Comparison of ENCODE assay signal across 25 cellular contexts in genomic region chr16:66824006-66824405, GRCh38. TPM values are rescaled to one million over a fixed set of nuclear protein-coding genes. Genes with fewer than 3 reads are reported as not detected.
"Had no signal": no experiment of that assay in that cellular context is flagged by ENCODE, and none has a peak within 500 bp of the region (broad histone marks: within the 10 kb centered on the region; RNA-seq: fewer than 3 reads in every experiment).

No MANE protein-coding gene starts in this region.

- FAIRE-seq: pancreas had no signal

- H3K27me3 ChIP-seq: brain microvascular endothelial cell, colonic mucosa, heart right ventricle, neutrophil, pancreas, right lobe of liver, upper lobe of right lung had no signal

- H3K27ac Mint-ChIP-seq: activated CD8-positive, alpha-beta T cell treated with anti-CD3 and anti-CD28 coated beads, Interleukin-2, amount 10 ng/mL, durations not matched to agents 7 days and 5 days; activated naive CD8-positive, alpha-beta T cell treated with anti-CD3 and anti-CD28 coated beads, Interleukin-2, amount 10 ng/mL, durations not matched to agents 7 days and 5 days; activated T-cell treated with anti-CD3 and anti-CD28 coated beads, Interleukin-2, amount 50 U/mL, for 24 hours; activated T-helper 2 cell treated with anti-CD3 and anti-CD28 coated beads, Interferon-gamma antibody, Interleukin-2, Interleukin-4, amounts not matched to agents 10 μg/mL and 5 μg/mL and 100 μg/mL, durations not matched to agents 14 hours and 24 hours and 36 hours; endodermal cell; natural killer cell; stimulated activated memory B cell treated with anti-CD40 and anti-IgM and Interleukin-4, amounts not matched to agents 10 μg/mL and 1 μg/mL and 100 μg/mL, for 72 hours had no signal

- H3K9me3 ChIP-seq: colonic mucosa, heart right ventricle, lower lobe of right lung, neutrophil, pancreas, right lobe of liver, upper lobe of right lung had no signal

- H3K4me3 Mint-ChIP-seq: activated CD8-positive, alpha-beta T cell treated with anti-CD3 and anti-CD28 coated beads, Interleukin-2, amount 10 ng/mL, durations not matched to agents 7 days and 5 days; activated naive CD8-positive, alpha-beta T cell treated with anti-CD3 and anti-CD28 coated beads, Interleukin-2, amount 10 ng/mL, durations not matched to agents 7 days and 5 days; activated T-cell treated with anti-CD3 and anti-CD28 coated beads, Interleukin-2, amount 50 U/mL, for 24 hours; central memory CD8-positive, alpha-beta T cell; endodermal cell; natural killer cell; stimulated activated memory B cell treated with anti-CD40 and anti-IgM and Interleukin-4, amounts not matched to agents 10 μg/mL and 1 μg/mL and 100 μg/mL, for 72 hours had no signal

- H3K27me3 Mint-ChIP-seq: activated naive CD8-positive, alpha-beta T cell treated with anti-CD3 and anti-CD28 coated beads, Interleukin-2, amount 10 ng/mL, durations not matched to agents 7 days and 5 days; activated T-cell treated with anti-CD3 and anti-CD28 coated beads, Interleukin-2, amount 50 U/mL, for 24 hours; central memory CD8-positive, alpha-beta T cell; stimulated activated memory B cell treated with anti-CD40 and anti-IgM and Interleukin-4, amounts not matched to agents 10 μg/mL and 1 μg/mL and 100 μg/mL, for 72 hours had no signal

- ATAC-seq: activated CD8-positive, alpha-beta T cell treated with anti-CD3 and anti-CD28 coated beads, Interleukin-2, amount 10 ng/mL, durations not matched to agents 7 days and 5 days; heart right ventricle; left colon; lower lobe of right lung; natural killer cell; pancreas; stimulated activated memory B cell treated with anti-CD40 and anti-IgM and Interleukin-4, amounts not matched to agents 10 μg/mL and 1 μg/mL and 100 μg/mL, for 72 hours; upper lobe of right lung had no signal

- H3K4me3 ChIP-seq: colonic mucosa, heart right ventricle, lower lobe of right lung, pancreas, right lobe of liver, smooth muscle cell, upper lobe of right lung had no signal

- H3K9me3 Mint-ChIP-seq: activated naive CD8-positive, alpha-beta T cell treated with anti-CD3 and anti-CD28 coated beads, Interleukin-2, amount 10 ng/mL, durations not matched to agents 7 days and 5 days; activated T-cell treated with anti-CD3 and anti-CD28 coated beads, Interleukin-2, amount 50 U/mL, for 24 hours; activated T-helper 2 cell treated with anti-CD3 and anti-CD28 coated beads, Interferon-gamma antibody, Interleukin-2, Interleukin-4, amounts not matched to agents 10 μg/mL and 5 μg/mL and 100 μg/mL, durations not matched to agents 14 hours and 24 hours and 36 hours; central memory CD8-positive, alpha-beta T cell; endodermal cell; natural killer cell; stimulated activated memory B cell treated with anti-CD40 and anti-IgM and Interleukin-4, amounts not matched to agents 10 μg/mL and 1 μg/mL and 100 μg/mL, for 72 hours had no signal

- DNase-seq: activated CD4-positive, alpha-beta T cell treated with anti-CD3 and anti-CD28 coated beads for 48 hours; activated CD4-positive, CD25-positive, alpha-beta regulatory T cell; activated CD8-positive, alpha-beta T cell treated with anti-CD3 and anti-CD28 coated beads, Interleukin-2, amount 10 ng/mL, durations not matched to agents 7 days and 5 days; activated naive CD4-positive, alpha-beta T cell treated with Interleukin-2 at 50 U/mL for 16 hours; activated naive CD8-positive, alpha-beta T cell treated with anti-CD3 and anti-CD28 coated beads, Interleukin-2, amount 10 ng/mL, durations not matched to agents 7 days and 5 days; activated T-cell treated with anti-CD3 and anti-CD28 coated beads, Interleukin-2, amount 50 U/mL, for 24 hours; anterior cingulate cortex; brain microvascular endothelial cell; colonic mucosa; endodermal cell; heart right ventricle; left colon; lower lobe of right lung; natural killer cell; pancreas; right lobe of liver; stimulated activated CD4-positive, alpha-beta T cell treated with anti-CD3 and anti-CD28 coated beads, Interleukin-4, amount 100 ng/mL, for 4 hours; upper lobe of right lung had no signal

- H3K27ac ChIP-seq: brain microvascular endothelial cell, colonic mucosa, heart right ventricle, lower lobe of right lung, neutrophil, pancreas, right lobe of liver, upper lobe of right lung had no signal

- H3K4me1 ChIP-seq: colonic mucosa, right lobe of liver had no signal

RNA-seq across cellular contexts. Expression of gene CA7, which starts 20.2 kb away (rescaled TPM):
- total RNA-seq: activated CD8-positive, alpha-beta T cell treated with anti-CD3 and anti-CD28 coated beads, Interleukin-2, amount 10 ng/mL, durations not matched to agents 7 days and 5 days; activated naive CD8-positive, alpha-beta T cell treated with anti-CD3 and anti-CD28 coated beads, Interleukin-2, amount 10 ng/mL, durations not matched to agents 7 days and 5 days; endodermal cell; heart right ventricle; lower lobe of right lung; natural killer cell; pancreas; pulmonary artery endothelial cell; right lobe of liver; smooth muscle cell; upper lobe of right lung had no signal
- polyA plus RNA-seq: heart right ventricle, pancreas, smooth muscle cell had no signal

RNA-seq across cellular contexts. Expression of gene TERB1, which starts 22.6 kb away (rescaled TPM):
- total RNA-seq: activated CD8-positive, alpha-beta T cell treated with anti-CD3 and anti-CD28 coated beads, Interleukin-2, amount 10 ng/mL, durations not matched to agents 7 days and 5 days; activated naive CD8-positive, alpha-beta T cell treated with anti-CD3 and anti-CD28 coated beads, Interleukin-2, amount 10 ng/mL, durations not matched to agents 7 days and 5 days; endodermal cell; epithelial cell of proximal tubule; lower lobe of right lung; pancreas; right lobe of liver; smooth muscle cell had no signal
- polyA plus RNA-seq: heart right ventricle, pancreas, smooth muscle cell had no signal
